ENCODE assay signal across 23 cellular contexts in genomic region chr4:79743014-79743413, GRCh38.
"Had no signal": no experiment of that assay in that cellular context is flagged by ENCODE, and none has a peak within 500 bp of the region (broad histone marks: within the 10 kb centered on the region; RNA-seq: fewer than 3 reads in every experiment).

No MANE protein-coding gene starts in this region.

- ATAC-seq: effector memory CD8-positive, alpha-beta T cell; esophagus mucosa; foreskin keratinocyte; gastrocnemius medialis; gastroesophageal sphincter; heart right ventricle had no signal

- H3K4me3 ChIP-seq: colonic mucosa, coronary artery, dorsolateral prefrontal cortex, esophagus muscularis mucosa, esophagus squamous epithelium, gastrocnemius medialis, gastroesophageal sphincter, heart right ventricle had no signal

- H3K4me1 ChIP-seq: colonic mucosa, esophagus squamous epithelium, foreskin keratinocyte, gastrocnemius medialis, gastroesophageal sphincter, heart right ventricle had no signal

- H3K9me3 ChIP-seq: colonic mucosa, esophagus muscularis mucosa, esophagus squamous epithelium, gastrocnemius medialis, gastroesophageal sphincter, heart right ventricle had no signal

- H3K27ac ChIP-seq: colonic mucosa, coronary artery, dorsolateral prefrontal cortex, epithelial cell of prostate, esophagus muscularis mucosa, esophagus squamous epithelium, foreskin keratinocyte, gastrocnemius medialis, gastroesophageal sphincter, heart right ventricle had no signal

- DNase-seq: colonic mucosa; cortex of kidney; dermis blood vessel endothelial cell; dorsolateral prefrontal cortex; effector CD4-positive, alpha-beta T cell; effector CD8-positive, alpha-beta T cell; effector memory CD4-positive, alpha-beta T cell; effector memory CD8-positive, alpha-beta T cell; endodermal cell; erythroblast; esophagus squamous epithelium; foreskin fibroblast; foreskin keratinocyte; foreskin melanocyte; gastrocnemius medialis; glutamatergic neuron; head of caudate nucleus; heart right ventricle had no signal

- H3K27me3 ChIP-seq: colonic mucosa, esophagus muscularis mucosa, esophagus squamous epithelium, foreskin keratinocyte, gastrocnemius medialis, gastroesophageal sphincter, heart right ventricle had no signal

- H3K36me3 ChIP-seq: colonic mucosa, esophagus muscularis mucosa, esophagus squamous epithelium, gastrocnemius medialis, gastroesophageal sphincter, heart right ventricle had no signal
